In the genomic region with DNA sequence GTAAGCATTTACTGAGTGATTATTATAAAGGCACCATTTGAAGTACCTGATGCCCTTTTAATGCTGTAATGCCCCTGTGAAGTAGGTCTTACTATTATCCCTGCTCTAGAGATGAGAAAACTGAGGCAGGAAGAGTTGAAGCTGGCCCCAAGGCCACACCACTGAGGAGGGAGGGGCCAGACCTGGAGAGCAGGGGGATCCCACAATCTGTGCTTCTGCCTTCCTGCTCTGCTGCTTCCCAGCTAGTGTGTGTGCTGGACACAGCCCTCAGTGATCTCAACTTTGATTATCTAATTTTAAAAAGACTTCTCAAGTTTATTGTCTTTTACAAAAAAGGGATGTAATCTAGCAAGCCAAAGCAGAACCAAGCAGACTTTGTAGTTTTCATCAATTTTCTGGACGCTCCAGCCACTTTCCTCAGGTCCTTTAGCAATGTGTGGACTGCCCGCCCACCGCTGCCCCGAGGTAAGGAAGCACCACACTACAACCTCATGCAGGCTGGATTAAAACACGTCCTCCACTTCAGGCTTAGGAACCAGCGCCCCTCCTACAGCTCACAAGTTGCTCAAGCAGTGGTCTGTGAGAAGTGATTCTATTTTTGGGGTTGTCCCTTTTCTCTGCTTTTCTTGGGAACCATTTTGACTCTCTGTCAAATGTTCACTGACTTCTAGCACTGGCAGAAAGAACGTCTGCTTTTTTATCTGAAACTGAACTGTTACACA, we compare ENCODE assay signal across 6 cellular contexts.
DNase-seq lines count a peak whose midpoint lies in the region; ATAC-seq and TF ChIP-seq lines count a peak whose summit lies in the region.
"Not testable (repeated sequence)": the region's sequence is repeated elsewhere in the genome, so short reads cannot be mapped to it uniquely, and the experiment has no call there.

No MANE protein-coding gene starts in this region.

- POLR2A ChIA-PET in WTC11 (lab: Charles Lee): not testable (repeated sequence)

- intact Hi-C loops in left ventricle myocardium superior (cut with micrococcal nuclease): not testable (repeated sequence)

- H3K27me3 Mint-ChIP-seq in WTC11 (ENCODE audit: low read depth): not testable (repeated sequence)

- not testable (repeated sequence) for H3K4me1 ChIP-seq in cardiac muscle cell (ENCODE audit: low read depth)
- H3K4me1 ChIP-seq in thoracic aorta (ENCODE audit: control insufficient read depth in 1 of 2, low read depth in 2 of 2): peaks cover 8 to 33% of the 10 kb centered on the region in 2 donors

- not testable (repeated sequence) for H3K9me3 Mint-ChIP-seq in WTC11

- H3K36me3 Mint-ChIP-seq in WTC11: not testable (repeated sequence)

- H3K27ac ChIP-seq in coronary artery (peak overlapping the region; percentile 71 to 88), cardiac muscle cell (peak overlapping the region; percentile 77), thoracic aorta (peak overlapping the region; percentile 84 to 92)

- H3K36me3 ChIP-seq in cardiac muscle cell, thoracic aorta: not testable (repeated sequence)

- H3K4me1 Mint-ChIP-seq in WTC11: not testable (repeated sequence)

- H3K4me3 ChIP-seq in coronary artery, cardiac muscle cell: not testable (repeated sequence)
- H3K4me3 ChIP-seq in thoracic aorta: peak overlapping the region; percentile 21

- DNase-seq in NCI-H82 (lab: John Stamatoyannopoulos, UW) (peak; percentile 30), cardiac muscle cell (ENCODE audit: low read depth in 1 of 2, low spot score in 1 of 2) (peak in 1 of 2 donors; percentile 32)
- DNase-seq in WTC11 (ENCODE audit: low spot score); coronary artery (ENCODE audit: low spot score); left ventricle myocardium superior; thoracic aorta (ENCODE audit: low spot score): not testable (repeated sequence)

- ATAC-seq in WTC11: peak; percentile 81
- ATAC-seq in left ventricle myocardium superior: peak; percentile 31
- peak; percentile 76 for ATAC-seq in thoracic aorta (ENCODE audit: insufficient number of reproducible peaks, low FRiP score, low read depth)

- H3K27me3 ChIP-seq in cardiac muscle cell; thoracic aorta (replicated peaks; ENCODE audit: insufficient read depth): not testable (repeated sequence)

- H3K27ac Mint-ChIP-seq in WTC11: not testable (repeated sequence)

- H3K4me3 Mint-ChIP-seq in WTC11: not testable (repeated sequence)

- H3K9me3 ChIP-seq in cardiac muscle cell (ENCODE audit: low read depth); thoracic aorta: not testable (repeated sequence)

- CTCF ChIA-PET in WTC11 (lab: Charles Lee): not testable (repeated sequence)

- not testable (repeated sequence) for TF ChIP-seq CTCF in WTC11 (IDR thresholded peaks at IDR 0.05); coronary artery (IDR thresholded peaks at IDR 0.05); cardiac muscle cell (IDR thresholded peaks at IDR 0.05; ENCODE audit: low read depth, low read length); thoracic aorta (IDR thresholded peaks at IDR 0.05)

Comparison
In these comparisons a context has a peak if more than half of its experiments do, and no peak if none do; other contexts are left out.
1. ATAC-seq: peak in every context shown above with its lines; median percentile 81 in WTC11; 76 in thoracic aorta; 31 in left ventricle myocardium superior.